In the genomic region with DNA sequence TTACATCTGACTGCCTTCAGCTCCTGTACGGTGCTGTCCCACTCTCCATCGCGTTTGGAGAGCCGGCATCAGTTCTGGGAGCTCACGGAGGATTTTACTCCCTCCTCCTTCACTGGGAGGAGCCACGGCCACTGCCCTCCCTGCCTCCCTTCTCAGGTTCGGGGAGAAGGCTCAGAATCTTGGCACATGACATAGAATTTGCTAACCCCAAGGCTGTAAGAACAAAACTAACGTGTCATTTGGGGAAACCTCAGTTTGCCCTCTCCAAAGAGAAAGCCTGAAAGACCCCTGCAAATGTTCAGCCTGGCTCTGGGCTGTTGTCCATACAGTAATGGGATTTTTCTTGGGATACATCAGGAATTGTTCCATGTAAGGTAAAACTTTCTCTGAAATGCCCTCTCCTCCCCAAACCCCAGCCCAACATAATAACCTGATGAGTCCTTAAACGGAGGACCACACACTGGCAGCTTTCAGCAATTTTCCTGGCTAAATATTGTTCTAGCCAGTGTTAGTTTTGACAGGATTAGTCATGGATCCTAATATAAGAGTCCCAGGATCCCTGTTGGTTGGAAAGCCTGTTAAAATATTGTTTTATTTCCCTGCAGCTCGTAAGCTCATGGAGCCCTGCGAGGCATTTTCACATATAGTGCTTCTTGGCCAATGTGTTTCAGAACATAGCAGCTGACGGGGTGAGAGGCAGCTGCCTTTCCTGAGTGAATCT, we compare ENCODE assay signal across 22 cellular contexts.
A peak's percentile ranks its signal among the peaks of the same experiment; 100 is the strongest.
DNase-seq lines count a peak whose midpoint lies in the region; ATAC-seq and TF ChIP-seq lines count a peak whose summit lies in the region.
"Had no signal": no experiment of that assay in that cellular context is flagged by ENCODE, and none has a peak within 500 bp of the region (broad histone marks: within the 10 kb centered on the region; RNA-seq: fewer than 3 reads in every experiment).

No MANE protein-coding gene starts in this region.

- H3K23ac ChIP-seq in IMR-90 (ENCODE audit: low read depth, low read length): no peak overlapping the region; the same call in 1 of the 2 replicates

- TF ChIP-seq RAD21 in IMR-90 (IDR thresholded peaks at IDR 0.05; ENCODE audit: low read length): no peak

- TF ChIP-seq EP300 in transverse colon (IDR thresholded peaks at IDR 0.05; ENCODE audit: low read depth): no peak

- no peak overlapping the region for H4K91ac ChIP-seq in IMR-90 (ENCODE audit: insufficient read depth, low read depth, low read length)

- no peak overlapping the region for H3K4me3 ChIP-seq in IMR-90 (ENCODE audit: insufficient read depth, low read depth, low read length)
- no peak overlapping the region for H3K4me3 ChIP-seq in astrocyte of the spinal cord (ENCODE audit: low read depth, low read length)
- H3K4me3 ChIP-seq in tibial artery: peak overlapping the region; percentile 6 to 32
- no peak overlapping the region for H3K4me3 ChIP-seq in transverse colon
- H3K4me3 ChIP-seq: lower lobe of right lung had no signal

- H3K36me3 ChIP-seq in IMR-90 (ENCODE audit: control insufficient read depth, insufficient read depth, low read length) (no peaks in the 10 kb centered on the region), tibial artery (no peaks in the 10 kb centered on the region), transverse colon (no peaks in the 10 kb centered on the region)
- H3K36me3 ChIP-seq: lower lobe of right lung had no signal

- no peak overlapping the region for H3K56ac ChIP-seq in IMR-90 (ENCODE audit: extremely low read depth, insufficient read depth, low read length)

- H3K9me3 ChIP-seq in IMR-90 (ENCODE audit: control insufficient read depth, insufficient read depth, low read length): no peaks in the 10 kb centered on the region
- no peaks in the 10 kb centered on the region for H3K9me3 ChIP-seq in tibial artery
- H3K9me3 ChIP-seq in transverse colon: no peaks in the 10 kb centered on the region
- H3K9me3 ChIP-seq: lower lobe of right lung had no signal

- H3K27me3 Mint-ChIP-seq in nephron (ENCODE audit: low read depth): peaks cover 47% of the 10 kb centered on the region
- H3K27me3 Mint-ChIP-seq: activated CD4-positive, alpha-beta T cell treated with anti-CD3 and anti-CD28 coated beads for 36 hours; CD4-positive, alpha-beta T cell; progenitor cell of endocrine pancreas had no signal

- BruUV-seq in IMR-90 (replicated peaks; lab: Mats Ljungman, UMichigan): no TSS peak

- TF ChIP-seq POLR2A in IMR-90 (IDR thresholded peaks at IDR 0.05; ENCODE audit: low read depth, low read length) (no peak), transverse colon (IDR thresholded peaks at IDR 0.05) (no peak)

- no peak overlapping the region for H3K14ac ChIP-seq in IMR-90 (replicated peaks; ENCODE audit: low read depth, low read length)

- no peaks in the 10 kb centered on the region for H3K36me3 Mint-ChIP-seq in nephron (ENCODE audit: low read depth)

- H2BK15ac ChIP-seq in IMR-90 (ENCODE audit: low read depth, low read length): no peak overlapping the region

- H4K20me1 ChIP-seq in IMR-90 (ENCODE audit: insufficient read depth, low read length): no peaks in the 10 kb centered on the region

- no peak overlapping the region for H4K5ac ChIP-seq in IMR-90 (ENCODE audit: low read depth, low read length)

- TF ChIP-seq CTCF in IMR-90 (conservative IDR thresholded peaks at IDR 0.05; ENCODE audit: low read depth, low read length) (no peak), astrocyte of the spinal cord (IDR thresholded peaks at IDR 0.05; ENCODE audit: low read depth, low read length) (no peak), nephron (IDR thresholded peaks at IDR 0.05; ENCODE audit: unreplicated experiment in 3 of 3) (no peak), tibial artery (IDR thresholded peaks at IDR 0.05) (no peak), transverse colon (IDR thresholded peaks at IDR 0.05) (no peak)

- H2BK20ac ChIP-seq in IMR-90 (ENCODE audit: low read depth, low read length): no peak overlapping the region

- H3K27me3 ChIP-seq in IMR-90 (ENCODE audit: control insufficient read depth, insufficient read depth, low read length) (peaks cover 16% of the 10 kb centered on the region), tibial artery (no peaks in the 10 kb centered on the region), transverse colon (no peaks in the 10 kb centered on the region)

- DNase-seq in IMR-90 (no peak), astrocyte of the spinal cord (ENCODE audit: low read depth, low spot score) (peak; percentile 29), tibial artery (no peak), SK-N-DZ (ENCODE audit: low spot score) (no peak), NCI-H345 (lab: John Stamatoyannopoulos, UW) (no peak), transverse colon (no peak)
- DNase-seq: activated CD4-positive, alpha-beta T cell treated with anti-CD3 and anti-CD28 coated beads for 36 hours; activated naive CD4-positive, alpha-beta T cell treated with anti-CD3 and anti-CD28 coated beads, Interleukin-2, amount 50 U/mL, for 16 hours; CD4-positive, alpha-beta T cell; glutamatergic neuron; kidney; lower lobe of right lung; MV-4-11; NCI-H1694; NCI-H2171 treated with DMSO at 0.1 percent for 48 hours; NCI-H526 treated with DMSO at 0.1 percent for 48 hours had no signal

- no peak overlapping the region for H2BK120ac ChIP-seq in IMR-90 (ENCODE audit: low read depth, low read length)

- peak overlapping the region; percentile 45; the same call in 1 of the 2 replicates for H3K4me2 ChIP-seq in IMR-90 (ENCODE audit: low read depth, low read length)

- CTCF ChIA-PET in IMR-90 (lab: Yijun Ruan, JAX): interaction anchor here (0.6 kb wide), 1 partner anchor 433 kb away, joined by 3 read pairs; no protein-coding TSS in a partner anchor

- H3K9me1 ChIP-seq in IMR-90 (ENCODE audit: insufficient read depth, low read length): no peaks in the 10 kb centered on the region; the same call in 1 of the 2 replicates

- H3K4me1 Mint-ChIP-seq in nephron: peaks cover 24% of the 10 kb centered on the region

- no peak overlapping the region for H4K8ac ChIP-seq in IMR-90 (ENCODE audit: low read depth in 2 of 2, low read length in 2 of 2)

- H2BK5ac ChIP-seq in IMR-90 (ENCODE audit: low read depth, low read length, poor library complexity, severe bottlenecking): no peak overlapping the region

- WGBS in IMR-90 (ENCODE audit: extremely low coverage in 2 of 2, insufficient read length in 1 of 2), 2 experiments: 0% methylated on average over 1 of the region's 12 CpGs; no CpG with 5 or more reads in 1 of the 2 experiments
- WGBS in transverse colon (ENCODE audit: low coverage in 1 of 2), 2 donors: 50 to 59% methylated on average over 2 to 12 of the region's 12 CpGs

- no peak overlapping the region for H3K9ac ChIP-seq in IMR-90 (ENCODE audit: low read depth, low read length)

- H3K27ac ChIP-seq in IMR-90 (ENCODE audit: insufficient read depth, low read length) (no peak overlapping the region), tibial artery (peak overlapping the region; percentile 57 to 63), transverse colon (no peak overlapping the region)
- H3K27ac ChIP-seq: lower lobe of right lung, RWPE1 had no signal

- no peak overlapping the region for H3K18ac ChIP-seq in IMR-90 (ENCODE audit: low read depth, low read length)

- H3K27ac Mint-ChIP-seq in nephron: peak overlapping the region in 2 of 3 experiments; percentile 48 to 73
- H3K27ac Mint-ChIP-seq: activated CD4-positive, alpha-beta T cell treated with anti-CD3 and anti-CD28 coated beads for 36 hours; activated T-cell treated with anti-CD3 and anti-CD28 coated beads, Interleukin-2, amount 50 U/mL, for 72 hours; CD4-positive, alpha-beta T cell; progenitor cell of endocrine pancreas had no signal

- H2AFZ ChIP-seq in IMR-90 (replicated peaks; ENCODE audit: low read length, poor library complexity): no peak overlapping the region

- intact Hi-C loops in IMR-90 (cut with micrococcal nuclease): loop anchor here (10.0 kb wide), 1 partner anchor 391 kb away; no protein-coding TSS in a partner anchor
- intact Hi-C loops in tibial artery (cut with DNase I; ENCODE audit: low total_unique reads): no loop called here
- intact Hi-C loops in transverse colon (cut with DNase I; ENCODE audit: low total_unique reads): no loop called here

- H2AK9ac ChIP-seq in IMR-90 (replicated peaks; ENCODE audit: low read depth, low read length, poor library complexity): no peak overlapping the region

- H2AK5ac ChIP-seq in IMR-90 (ENCODE audit: low read depth, low read length): no peak overlapping the region

- no peak overlapping the region for H3K4ac ChIP-seq in IMR-90 (ENCODE audit: low read depth, low read length)

- peaks cover 17% of the 10 kb centered on the region for H3K4me1 ChIP-seq in IMR-90 (ENCODE audit: control insufficient read depth, insufficient read depth, low read length)
- peaks cover 0 to 33% (median 24%) of the 10 kb centered on the region in 4 donors for H3K4me1 ChIP-seq in tibial artery
- peaks cover 23 to 52% (median 38%) of the 10 kb centered on the region in 4 donors for H3K4me1 ChIP-seq in transverse colon

- H3K9me3 Mint-ChIP-seq in nephron: no peaks in the 10 kb centered on the region
- H3K9me3 Mint-ChIP-seq: activated T-cell treated with anti-CD3 and anti-CD28 coated beads, Interleukin-2, amount 50 U/mL, for 72 hours; CD4-positive, alpha-beta T cell; central memory CD8-positive, alpha-beta T cell had no signal

- POLR2A ChIA-PET in IMR-90 (lab: Charles Lee; ENCODE audit: unreplicated experiment): interaction anchor here (0.8 kb wide), 1 partner anchor 63 kb away, joined by 3 read pairs; no protein-coding TSS in a partner anchor

- in situ Hi-C loops in IMR-90 (cut with MboI; ENCODE audit: low sequenced_read_pairs): no loop called here
- in situ Hi-C loops in astrocyte of the spinal cord (cut with HindIII; ENCODE audit: low sequenced_read_pairs): no loop called here
- in situ Hi-C loops in transverse colon (cut with MboI; ENCODE audit: low pct_ligation_motif_present in 1 of 4, low pct_unique_long_range_greater_than_20kb in 1 of 4, low sequenced_read_pairs in 3 of 4): no loop called here

- ATAC-seq in IMR-90 (ENCODE audit: low read depth): no peak
- ATAC-seq: activated CD4-positive, alpha-beta T cell treated with anti-CD3 and anti-CD28 coated beads for 36 hours; lower lobe of right lung; SK-N-SH treated with all-trans-retinoic acid at 6 μM for 48 hours had no signal

- H3K4me3 Mint-ChIP-seq in nephron: no peak overlapping the region
- H3K4me3 Mint-ChIP-seq: activated CD4-positive, alpha-beta T cell treated with anti-CD3 and anti-CD28 coated beads for 36 hours; activated T-cell treated with anti-CD3 and anti-CD28 coated beads, Interleukin-2, amount 50 U/mL, for 72 hours; CD4-positive, alpha-beta T cell; central memory CD8-positive, alpha-beta T cell had no signal

- dilution Hi-C loops in IMR-90 (cut with HindIII; ENCODE audit: low sequenced_read_pairs, unreplicated experiment): no loop called here

- H3K79me1 ChIP-seq in IMR-90 (ENCODE audit: low read depth in 1 of 2, low read length in 2 of 2): no peaks in the 10 kb centered on the region

TF ChIP-seq in IMR-90, 13 proteins besides CTCF, POLR2A, EP300 and RAD21 (continues in another document):
- TF ChIP-seq MXI1 (IDR thresholded peaks at IDR 0.05; ENCODE audit: borderline replicate concordance, low read depth, low read length) (no peak), MAZ (IDR thresholded peaks at IDR 0.05; ENCODE audit: borderline replicate concordance, low read depth, low read length) (no peak)

Comparison
In these comparisons a context has a peak if more than half of its experiments do, and no peak if none do; other contexts are left out.
1. H3K27ac ChIP-seq: peak in tibial artery (2 of 2); none in IMR-90 (single experiment) and transverse colon (0 of 4).
2. H3K4me3 ChIP-seq: peak in tibial artery (2 of 2); none in IMR-90 (single experiment), astrocyte of the spinal cord (single experiment) and transverse colon (0 of 4).